21 cellular contexts compared by ENCODE assay signal in genomic region chr1:225873281-225873850, GRCh38. TPM values are rescaled to one million over a fixed set of nuclear protein-coding genes. Genes with fewer than 3 reads are reported as not detected.
A peak's percentile ranks its signal among the peaks of the same experiment; 100 is the strongest.
DNase-seq lines count a peak whose midpoint lies in the region; ATAC-seq, FAIRE-seq and TF ChIP-seq lines count a peak whose summit lies in the region.
"Had no signal": no experiment of that assay in that cellular context is flagged by ENCODE, and none has a peak within 500 bp of the region (broad histone marks: within the 10 kb centered on the region; RNA-seq: fewer than 3 reads in every experiment).

No MANE protein-coding gene starts in this region.

- H3K27ac ChIP-seq in H9 (ENCODE audit: insufficient read length, low read depth, low read length) (no peak overlapping the region), endodermal cell (ENCODE audit: low read depth, low read length) (no peak overlapping the region), spleen (no peak overlapping the region)
- H3K27ac ChIP-seq: GM23248, KMS-11 had no signal

- FAIRE-seq in HTR-8/SVneo (lab: Jason Lieb, UNC): no peak
- FAIRE-seq: D721Med, RCC 7860 had no signal

- no peaks in the 10 kb centered on the region for H3K9me3 Mint-ChIP-seq in activated CD4-positive, alpha-beta memory T cell treated with anti-CD3 and anti-CD28 coated beads for 36 hours
- no peaks in the 10 kb centered on the region for H3K9me3 Mint-ChIP-seq in activated CD4-positive, alpha-beta memory T cell treated with anti-CD3 and anti-CD28 coated beads, Interleukin-2, amount 10 ng/mL, durations not matched to agents 7 days and 5 days
- H3K9me3 Mint-ChIP-seq in H9 (no peaks in the 10 kb centered on the region), endodermal cell (no peaks in the 10 kb centered on the region)

- peaks cover 45% of the 10 kb centered on the region for H3K4me1 Mint-ChIP-seq in activated CD4-positive, alpha-beta memory T cell treated with anti-CD3 and anti-CD28 coated beads for 36 hours (ENCODE audit: low read depth)
- peaks cover 58% of the 10 kb centered on the region for H3K4me1 Mint-ChIP-seq in activated CD4-positive, alpha-beta memory T cell treated with anti-CD3 and anti-CD28 coated beads, Interleukin-2, amount 10 ng/mL, durations not matched to agents 7 days and 5 days
- H3K4me1 Mint-ChIP-seq in H9 (peaks cover 24 to 35% of the 10 kb centered on the region in 2 experiments), endodermal cell (peaks cover 19% of the 10 kb centered on the region)

- H4K5ac ChIP-seq in H9 (ENCODE audit: insufficient read length, low read depth, low read length): no peak overlapping the region

- H3K36me3 ChIP-seq in endodermal cell (ENCODE audit: control insufficient read depth, insufficient read depth, low read length) (peaks cover 86% of the 10 kb centered on the region), spleen (peaks cover 0 to 100% (median 81%) of the 10 kb centered on the region in 6 donors)

- H3K27me3 ChIP-seq in H9 (ENCODE audit: insufficient read depth, low read length) (no peaks in the 10 kb centered on the region), endodermal cell (ENCODE audit: control insufficient read depth, insufficient read depth, low read length, poor library complexity, severe bottlenecking) (no peaks in the 10 kb centered on the region), spleen (replicated peaks in 1 of 7) (no peaks in the 10 kb centered on the region)
- H3K27me3 ChIP-seq: MG63 had no signal

- no peak overlapping the region for H3K4me2 ChIP-seq in H9 (ENCODE audit: insufficient read depth, insufficient read length, low read length)
- H3K4me2 ChIP-seq: KMS-11 had no signal

- no CpG with 5 or more reads among the region's 10 CpGs for WGBS in H9 (ENCODE audit: extremely low coverage, insufficient read length, low lambda C conversion rate)
- WGBS in endodermal cell (ENCODE audit: insufficient coverage in 1 of 2, insufficient read length in 1 of 2), 2 experiments: 96% methylated on average over 7 to 10 of the region's 10 CpGs
- WGBS in spleen, 5 donors: 65 to 93% (median 79%) methylated on average over 9 to 10 of the region's 10 CpGs

- H3K27ac Mint-ChIP-seq in activated CD4-positive, alpha-beta memory T cell treated with anti-CD3 and anti-CD28 coated beads for 36 hours: peak overlapping the region; percentile 59
- no peak overlapping the region for H3K27ac Mint-ChIP-seq in activated CD4-positive, alpha-beta memory T cell treated with anti-CD3 and anti-CD28 coated beads, Interleukin-2, amount 10 ng/mL, durations not matched to agents 7 days and 5 days
- H3K27ac Mint-ChIP-seq in H9 (peak overlapping the region; percentile 3 to 51 (median 7); a peak in 2 of 7 replicates), endodermal cell (peak overlapping the region; percentile 78)

- no peak overlapping the region for H3K4me3 ChIP-seq in endodermal cell (ENCODE audit: low read length)
- no peak overlapping the region for H3K4me3 ChIP-seq in spleen
- H3K4me3 ChIP-seq: GM23248, MG63 had no signal

- H2BK120ac ChIP-seq in H9 (ENCODE audit: low read depth, low read length, poor library complexity, severe bottlenecking): no peak overlapping the region

- H2BK15ac ChIP-seq in H9 (ENCODE audit: low read depth, low read length): no peak overlapping the region

- DNase-seq in activated CD4-positive, alpha-beta memory T cell treated with anti-CD3 and anti-CD28 coated beads for 36 hours: no peak
- DNase-seq in activated CD4-positive, alpha-beta memory T cell treated with anti-CD3 and anti-CD28 coated beads, Interleukin-2, amount 10 ng/mL, durations not matched to agents 7 days and 5 days: no peak
- DNase-seq in H9: no peak
- DNase-seq in endodermal cell: no peak
- peak; percentile 55 for DNase-seq in spleen
- no peak for DNase-seq in NCI-H1105 treated with DMSO at 0.1 percent for 48 hours (lab: John Stamatoyannopoulos, UW)
- DNase-seq in HTR-8/SVneo (ENCODE audit: insufficient read length, low spot score): no peak
- DNase-seq: C1 segment of cervical spinal cord, GF-D8, GM23248, MG63, NCI-H1105, NCI-H187 treated with DMSO at 0.1 percent for 48 hours, NCI-H2171 treated with DMSO at 0.1 percent for 48 hours, SIG-M5 had no signal

- no peak overlapping the region for H2BK20ac ChIP-seq in H9 (ENCODE audit: low read depth, low read length, poor library complexity, severe bottlenecking)

- H3K56ac ChIP-seq in H9 (ENCODE audit: insufficient read length, low read depth, low read length): no peak overlapping the region

- H3K4me1 ChIP-seq in H9 (ENCODE audit: insufficient read depth, low read length) (no peaks in the 10 kb centered on the region; the same call in 1 of the 2 replicates), endodermal cell (ENCODE audit: control insufficient read depth, insufficient read depth, low read length) (peaks cover 7% of the 10 kb centered on the region), spleen (peaks cover 3 to 53% (median 13%) of the 10 kb centered on the region in 6 donors)

- no peaks in the 10 kb centered on the region for H4K20me1 ChIP-seq in H9 (ENCODE audit: control insufficient read depth, insufficient read depth, insufficient read length)

- H3K9me3 ChIP-seq in H9 (ENCODE audit: control insufficient read depth, low read depth, low read length) (no peaks in the 10 kb centered on the region), endodermal cell (ENCODE audit: control insufficient read depth, low read length) (no peaks in the 10 kb centered on the region), spleen (no peaks in the 10 kb centered on the region)
- H3K9me3 ChIP-seq: MG63 had no signal

- no peaks in the 10 kb centered on the region; the same call in 1 of the 2 replicates for H3K79me2 ChIP-seq in H9 (ENCODE audit: insufficient read depth, low read length)

- no peaks in the 10 kb centered on the region for H3K23me2 ChIP-seq in H9 (ENCODE audit: insufficient read length, low read depth, low read length, poor library complexity, severe bottlenecking)

- no peak overlapping the region for H4K8ac ChIP-seq in H9 (replicated peaks; ENCODE audit: insufficient read length, low read depth, low read length)

- TF ChIP-seq CTCF in H9 (conservative IDR thresholded peaks at IDR 0.05) (no peak), endodermal cell (conservative IDR thresholded peaks at IDR 0.05) (no peak), spleen (IDR thresholded peaks at IDR 0.05 in 8 of 11, conservative IDR thresholded peaks at IDR 0.05 in 3 of 11) (no peak)

- H3T11ph ChIP-seq in H9 (ENCODE audit: low read length): no peak overlapping the region

- H3K27me3 Mint-ChIP-seq in activated CD4-positive, alpha-beta memory T cell treated with anti-CD3 and anti-CD28 coated beads for 36 hours: no peaks in the 10 kb centered on the region
- H3K27me3 Mint-ChIP-seq in activated CD4-positive, alpha-beta memory T cell treated with anti-CD3 and anti-CD28 coated beads, Interleukin-2, amount 10 ng/mL, durations not matched to agents 7 days and 5 days: no peaks in the 10 kb centered on the region
- H3K27me3 Mint-ChIP-seq in H9 (ENCODE audit: low read depth) (no peaks in the 10 kb centered on the region), endodermal cell (ENCODE audit: insufficient read depth) (no peaks in the 10 kb centered on the region)

- H3K14ac ChIP-seq in H9 (ENCODE audit: insufficient read depth, low read length): no peak overlapping the region

- H3K18ac ChIP-seq in H9 (ENCODE audit: insufficient read length, low read depth, low read length): no peak overlapping the region

- no peak overlapping the region for H3K4me3 Mint-ChIP-seq in activated CD4-positive, alpha-beta memory T cell treated with anti-CD3 and anti-CD28 coated beads for 36 hours
- H3K4me3 Mint-ChIP-seq in activated CD4-positive, alpha-beta memory T cell treated with anti-CD3 and anti-CD28 coated beads, Interleukin-2, amount 10 ng/mL, durations not matched to agents 7 days and 5 days: no peak overlapping the region
- H3K4me3 Mint-ChIP-seq in H9 (no peak overlapping the region), endodermal cell (no peak overlapping the region)

- H2BK5ac ChIP-seq in H9 (ENCODE audit: insufficient read length, low read length): no peak overlapping the region

- H3K79me1 ChIP-seq in H9 (ENCODE audit: insufficient read depth, low read depth, low read length, poor library complexity, severe bottlenecking): no peaks in the 10 kb centered on the region

- H3K36me3 Mint-ChIP-seq in activated CD4-positive, alpha-beta memory T cell treated with anti-CD3 and anti-CD28 coated beads for 36 hours: peaks cover 20% of the 10 kb centered on the region
- peaks cover 69% of the 10 kb centered on the region for H3K36me3 Mint-ChIP-seq in activated CD4-positive, alpha-beta memory T cell treated with anti-CD3 and anti-CD28 coated beads, Interleukin-2, amount 10 ng/mL, durations not matched to agents 7 days and 5 days (ENCODE audit: low read depth)
- H3K36me3 Mint-ChIP-seq in H9 (ENCODE audit: insufficient read depth in 1 of 3, low read depth in 3 of 3): peaks cover 37 to 83% (median 51%) of the 10 kb centered on the region in 3 experiments; a peak in 6 of 7 replicates
- H3K36me3 Mint-ChIP-seq in endodermal cell (ENCODE audit: low read depth): peaks cover 76% of the 10 kb centered on the region

- no peak overlapping the region for H2AFZ ChIP-seq in H9 (ENCODE audit: low read length)
- H2AFZ ChIP-seq: GM23248 had no signal

- POLR2A ChIA-PET in activated CD4-positive, alpha-beta memory T cell treated with anti-CD3 and anti-CD28 coated beads for 36 hours (lab: Charles Lee): no interaction called here
- POLR2A ChIA-PET in activated CD4-positive, alpha-beta memory T cell treated with anti-CD3 and anti-CD28 coated beads, Interleukin-2, amount 10 ng/mL, durations not matched to agents 7 days and 5 days (lab: Charles Lee): interaction anchor here (1.0 to 1.5 kb wide), 2 partner anchors 9 to 50 kb away, joined by 3 to 5 read pairs; partner anchors contain the start of genes PYCR2 and TMEM63A

- H3K9ac ChIP-seq in H9 (ENCODE audit: extremely low read depth, insufficient read length, low read length) (no peak overlapping the region), endodermal cell (ENCODE audit: extremely low read depth, low read length, poor library complexity, severe bottlenecking) (no peak overlapping the region)
- H3K9ac ChIP-seq: GM23248, KMS-11 had no signal

- no peak for TF ChIP-seq POLR2A in spleen (IDR thresholded peaks at IDR 0.05)

- H4K91ac ChIP-seq in H9 (ENCODE audit: insufficient read length, low read depth, low read length): no peak overlapping the region

- no peak overlapping the region for H3K23ac ChIP-seq in H9 (ENCODE audit: insufficient read length, low read depth, low read length)

- no peak overlapping the region for H3K4ac ChIP-seq in H9 (ENCODE audit: low read depth, low read length)

- CTCF ChIA-PET in activated CD4-positive, alpha-beta memory T cell treated with anti-CD3 and anti-CD28 coated beads for 36 hours (lab: Charles Lee): no interaction called here
- CTCF ChIA-PET in activated CD4-positive, alpha-beta memory T cell treated with anti-CD3 and anti-CD28 coated beads, Interleukin-2, amount 10 ng/mL, durations not matched to agents 7 days and 5 days (lab: Charles Lee): interaction anchor here (0.9 kb wide), 1 partner anchor 38 kb away, joined by 3 read pairs; no protein-coding TSS in a partner anchor

- no peak for ATAC-seq in HG02840 (IDR thresholded peaks at IDR 0.05; ENCODE audit: low FRiP score, unreplicated experiment)

- intact Hi-C loops in activated CD4-positive, alpha-beta memory T cell treated with anti-CD3 and anti-CD28 coated beads for 36 hours (cut with micrococcal nuclease): no loop called here
- intact Hi-C loops in spleen (cut with DNase I; ENCODE audit: low total_unique reads): no loop called here

- H2AK5ac ChIP-seq in H9 (ENCODE audit: insufficient read length, low read length): no peak overlapping the region

- no peak overlapping the region for H2BK12ac ChIP-seq in H9 (ENCODE audit: insufficient read length, low read depth, low read length)

RNA-seq across cellular contexts. Expression of gene TMEM63A, which starts 8.8 kb away (rescaled TPM):
- total RNA-seq in activated CD4-positive, alpha-beta memory T cell treated with anti-CD3 and anti-CD28 coated beads for 36 hours: 10 to 100 TPM; 52.2 to 59.1 TPM
- total RNA-seq in activated CD4-positive, alpha-beta memory T cell treated with anti-CD3 and anti-CD28 coated beads, Interleukin-2, amount 10 ng/mL, durations not matched to agents 7 days and 5 days: 100 to 1,000 TPM; 126 to 127 TPM
- total RNA-seq in H9 (2021) (75.7 and 80.7 TPM in 2 replicates), endodermal cell (100 to 1,000 TPM; 194 to 232 TPM), spleen (100 to 1,000 TPM in 5 of 7 donors, 10 to 100 TPM in 2; 93.9 to 143 (median 122) TPM)
- 34.7 TPM for polyA plus RNA-seq in endodermal cell (2013, experiment 1 of 2)
- 38.8 TPM for polyA plus RNA-seq in endodermal cell (2013, experiment 2 of 2)
- polyA plus RNA-seq in spleen: 10 to 100 TPM; 15.0 to 47.4 (median 23.6) TPM

RNA-seq across cellular contexts. Expression of gene LEFTY1, which starts 15.6 kb away (rescaled TPM):
- under 1 TPM in 1 of 2 experiments, not detected in 1; 0.19 TPM for total RNA-seq in activated CD4-positive, alpha-beta memory T cell treated with anti-CD3 and anti-CD28 coated beads for 36 hours
- not detected for total RNA-seq in activated CD4-positive, alpha-beta memory T cell treated with anti-CD3 and anti-CD28 coated beads, Interleukin-2, amount 10 ng/mL, durations not matched to agents 7 days and 5 days
- 102 and 107 TPM in 2 replicates for total RNA-seq in H9 (2021)
- total RNA-seq in endodermal cell: 100 to 1,000 TPM in 1 of 2 donors, 10 to 100 TPM in 1; 76.0 to 660 TPM
- 184 TPM for polyA plus RNA-seq in endodermal cell (2013, experiment 1 of 2)
- 274 TPM for polyA plus RNA-seq in endodermal cell (2013, experiment 2 of 2)
- under 1 TPM in 4 of 7 donors, not detected in 3; 0.34 to 0.95 (median 0.48) TPM for total RNA-seq in spleen
- under 1 TPM; 0.06 to 0.09 (median 0.09) TPM for polyA plus RNA-seq in spleen
- total RNA-seq: A172, GM23248, NCI-H460 had no signal
- polyA plus RNA-seq: GM23248 had no signal

RNA-seq across cellular contexts. Expression of gene PYCR2, which starts 50.7 kb away (rescaled TPM):
- total RNA-seq in activated CD4-positive, alpha-beta memory T cell treated with anti-CD3 and anti-CD28 coated beads for 36 hours: 100 to 1,000 TPM; 127 TPM
- 100 to 1,000 TPM; 101 to 105 TPM for total RNA-seq in activated CD4-positive, alpha-beta memory T cell treated with anti-CD3 and anti-CD28 coated beads, Interleukin-2, amount 10 ng/mL, durations not matched to agents 7 days and 5 days
- total RNA-seq in H9 (2021) (104 TPM in 2 replicates), endodermal cell (100 to 1,000 TPM in 1 of 2 donors, 10 to 100 TPM in 1; 94.5 to 101 TPM), spleen (10 to 100 TPM; 50.0 to 72.8 (median 67.6) TPM)
- 74.6 TPM for polyA plus RNA-seq in endodermal cell (2013, experiment 1 of 2)
- 71.4 TPM for polyA plus RNA-seq in endodermal cell (2013, experiment 2 of 2)
- 10 to 100 TPM; 68.1 to 80.4 (median 79.9) TPM for polyA plus RNA-seq in spleen

Comparison
In these comparisons a context has a peak if more than half of its experiments do, and no peak if none do; other contexts are left out.
1. RNA of gene LEFTY1, which starts 15.6 kb away (total RNA-seq): 76.0 to 660 TPM in endodermal cell and 102 to 107 TPM in H9; 0.34 to 0.95 TPM in spleen, 0.19 TPM in activated CD4-positive, alpha-beta memory T cell treated with anti-CD3 and anti-CD28 coated beads for 36 hours and not detected in activated CD4-positive, alpha-beta memory T cell treated with anti-CD3 and anti-CD28 coated beads, Interleukin-2, amount 10 ng/mL, durations not matched to agents 7 days and 5 days; every median in the first group is over 10 times any median in the second.